ENCODE assay signal across 12 cellular contexts in genomic region chr1:27968692-27969091, GRCh38. TPM values are rescaled to one million over a fixed set of nuclear protein-coding genes. Genes with fewer than 3 reads are reported as not detected.
DNase-seq lines count a peak whose midpoint lies in the region; ATAC-seq and TF ChIP-seq lines count a peak whose summit lies in the region.
"Had no signal": no experiment of that assay in that cellular context is flagged by ENCODE, and none has a peak within 500 bp of the region (broad histone marks: within the 10 kb centered on the region; RNA-seq: fewer than 3 reads in every experiment).

No MANE protein-coding gene starts in this region.

- H3K27ac ChIP-seq in Panc1 (ENCODE audit: low read length) (no peak overlapping the region), esophagus squamous epithelium (peak overlapping the region in 3 of 4 donors; percentile 45 to 65 (median 60))
- H3K27ac ChIP-seq: 22Rv1, tibial artery had no signal

- in situ Hi-C loops in Panc1 (cut with HindIII; ENCODE audit: low pct_unique_long_range_greater_than_20kb, low sequenced_read_pairs): no loop called here

- CTCF ChIA-PET in Panc1 (lab: Charles Lee): no interaction called here

- peak; percentile 40 for DNase-seq in SIG-M5 treated with dmso at 0.1 percent for 504 hours (lab: John Stamatoyannopoulos, UW; ENCODE audit: unreplicated experiment)
- DNase-seq in SIG-M5 (lab: John Stamatoyannopoulos, UW): no peak
- peak; percentile 61 for DNase-seq in Panc1 (ENCODE audit: low read depth, low spot score)
- DNase-seq in esophagus squamous epithelium (lab: John Stamatoyannopoulos, UW): no peak
- peak; percentile 62 for DNase-seq in skeletal muscle cell (ENCODE audit: low read depth)
- no peak for DNase-seq in NCI-H524 treated with DMSO at 0.1 percent for 48 hours (lab: John Stamatoyannopoulos, UW)
- DNase-seq: kidney, NCI-H187 treated with DMSO at 0.1 percent for 48 hours, tibial artery had no signal

- intact Hi-C loops in Panc1 (cut with micrococcal nuclease; ENCODE audit: unreplicated experiment): no loop called here
- intact Hi-C loops in esophagus squamous epithelium (cut with DNase I): no loop called here

- no peak for TF ChIP-seq POLR2A in esophagus squamous epithelium (IDR thresholded peaks at IDR 0.05)

- 31 to 45% methylated on average over 3 of the region's 3 CpGs for WGBS in esophagus squamous epithelium, 2 donors

- H3K4me1 ChIP-seq in Panc1 (ENCODE audit: control insufficient read depth, insufficient read depth, low read length): no peaks in the 10 kb centered on the region
- H3K4me1 ChIP-seq in esophagus squamous epithelium: peaks cover 0 to 20% (median 0%) of the 10 kb centered on the region in 3 donors

- no peak for TF ChIP-seq CTCF in Panc1 (IDR thresholded peaks at IDR 0.05)
- no peak for TF ChIP-seq CTCF in esophagus squamous epithelium (IDR thresholded peaks at IDR 0.05)

- BruUV-seq in Panc1 (replicated peaks; lab: Mats Ljungman, UMichigan): no TSS peak

- no peaks in the 10 kb centered on the region for H3K9me3 ChIP-seq in Panc1 (ENCODE audit: control insufficient read depth, insufficient read depth, low read depth, low read length)
- H3K9me3 ChIP-seq in esophagus squamous epithelium: no peaks in the 10 kb centered on the region
- H3K9me3 ChIP-seq: tibial artery had no signal

- no peak overlapping the region for H3K4me3 ChIP-seq in Panc1 (ENCODE audit: low read depth in 2 of 2, low read length in 2 of 2)
- no peak overlapping the region for H3K4me3 ChIP-seq in esophagus squamous epithelium
- H3K4me3 ChIP-seq in skeletal muscle cell (ENCODE audit: low read depth, low read length): no peak overlapping the region
- H3K4me3 ChIP-seq: tibial artery had no signal

- ATAC-seq in Panc1: no peak
- no peak for ATAC-seq in HG02840 (IDR thresholded peaks at IDR 0.05; ENCODE audit: low FRiP score, unreplicated experiment)
- no peak for ATAC-seq in GM21619 (IDR thresholded peaks at IDR 0.05; ENCODE audit: unreplicated experiment)

- H3K27me3 ChIP-seq in Panc1 (ENCODE audit: control insufficient read depth, insufficient read depth, low read length): no peaks in the 10 kb centered on the region
- no peaks in the 10 kb centered on the region for H3K27me3 ChIP-seq in esophagus squamous epithelium
- H3K27me3 ChIP-seq: tibial artery had no signal

- POLR2A ChIA-PET in Panc1 (lab: Charles Lee): no interaction called here

- no peaks in the 10 kb centered on the region; the same call in 1 of the 2 replicates for H3K36me3 ChIP-seq in Panc1 (ENCODE audit: control insufficient read depth, insufficient read depth, low read length)
- H3K36me3 ChIP-seq in esophagus squamous epithelium: peaks cover 10 to 71% (median 15%) of the 10 kb centered on the region in 3 donors

RNA-seq across cellular contexts. Expression of gene XKR8, which starts 8.9 kb away (rescaled TPM):
- total RNA-seq in Panc1 (2021; ENCODE audit: unreplicated experiment) (10.6 TPM), esophagus squamous epithelium (1 to 10 TPM; 2.9 to 6.2 (median 4.3) TPM)
- polyA plus RNA-seq in Panc1 (2012; ENCODE audit: insufficient read length): 17.7 TPM

RNA-seq across cellular contexts. Expression of gene SMPDL3B, which starts 33.9 kb away (rescaled TPM):
- 1.5 TPM for total RNA-seq in Panc1 (2021; ENCODE audit: unreplicated experiment)
- 1.6 TPM for polyA plus RNA-seq in Panc1 (2012; ENCODE audit: insufficient read length)
- total RNA-seq in esophagus squamous epithelium: 1 to 10 TPM in 2 of 4 donors, under 1 TPM in 2; 0.76 to 6.3 (median 1.9) TPM

RNA-seq across cellular contexts. Expression of gene RPA2, which starts 54.3 kb away (rescaled TPM):
- total RNA-seq in Panc1 (2021; ENCODE audit: unreplicated experiment) (49.4 TPM), esophagus squamous epithelium (10 to 100 TPM; 11.8 to 38.2 (median 23.4) TPM)
- 59.2 TPM for polyA plus RNA-seq in Panc1 (2012; ENCODE audit: insufficient read length)

Comparison
In these comparisons a context has a peak if more than half of its experiments do, and no peak if none do; other contexts are left out.
1. DNase-seq: peak in SIG-M5 treated with dmso at 0.1 percent for 504 hours (single experiment), Panc1 (single experiment) and skeletal muscle cell (single experiment); none in SIG-M5 (single experiment), esophagus squamous epithelium (single experiment) and NCI-H524 treated with DMSO at 0.1 percent for 48 hours (single experiment).